Comparison of ENCODE assay signal across 8 cellular contexts in genomic region chr10:110872145-110872983, GRCh38. TPM values are rescaled to one million over a fixed set of nuclear protein-coding genes. Genes with fewer than 3 reads are reported as not detected.
DNase-seq lines count a peak whose midpoint lies in the region; ATAC-seq and TF ChIP-seq lines count a peak whose summit lies in the region.

No MANE protein-coding gene starts in this region.

- H3K27ac Mint-ChIP-seq in glutamatergic neuron (ENCODE audit: unreplicated experiment) = peak overlapping the region; percentile 78

- peaks cover 33% of the 10 kb centered on the region for H3K4me1 ChIP-seq in DND-41 (ENCODE audit: insufficient read depth, low read length)
- H3K4me1 ChIP-seq in osteoblast (ENCODE audit: insufficient read depth, low read length) = peaks cover 24% of the 10 kb centered on the region
- peaks cover 0 to 42% (median 10%) of the 10 kb centered on the region in 4 donors for H3K4me1 ChIP-seq in tibial artery

- peak overlapping the region; percentile 88 for H3K4me3 Mint-ChIP-seq in glutamatergic neuron (ENCODE audit: unreplicated experiment)

- H3K9me3 ChIP-seq in DND-41 (ENCODE audit: insufficient read depth, low read length, severe bottlenecking) (no peaks in the 10 kb centered on the region), SK-N-MC (ENCODE audit: low read depth, low read length) (no peaks in the 10 kb centered on the region), osteoblast (ENCODE audit: low read depth, low read length) (no peaks in the 10 kb centered on the region), tibial artery (no peaks in the 10 kb centered on the region)

- peaks cover 12% of the 10 kb centered on the region for H3K27me3 Mint-ChIP-seq in glutamatergic neuron (ENCODE audit: unreplicated experiment)

- H3K79me2 ChIP-seq in DND-41 (ENCODE audit: insufficient read depth, low read length) = peaks cover 40% of the 10 kb centered on the region
- peaks cover 50% of the 10 kb centered on the region for H3K79me2 ChIP-seq in osteoblast (ENCODE audit: insufficient read depth, low read length)

- no peaks in the 10 kb centered on the region for H3K27me3 ChIP-seq in DND-41 (ENCODE audit: insufficient read depth, low read length, poor library complexity)
- H3K27me3 ChIP-seq in osteoblast (ENCODE audit: insufficient read depth, low read length) = no peaks in the 10 kb centered on the region
- no peaks in the 10 kb centered on the region for H3K27me3 ChIP-seq in tibial artery

- peak overlapping the region; percentile 99 for H3K27ac ChIP-seq in DND-41 (ENCODE audit: low read length)
- peak overlapping the region; percentile 81 for H3K27ac ChIP-seq in SK-N-MC
- H3K27ac ChIP-seq in osteoblast (ENCODE audit: low read depth, low read length) = peak overlapping the region; percentile 95
- H3K27ac ChIP-seq in tibial artery = peak overlapping the region; percentile 100

- peaks cover 26% of the 10 kb centered on the region for H3K4me1 Mint-ChIP-seq in glutamatergic neuron (ENCODE audit: low read depth, unreplicated experiment)

- ATAC-seq in DND-41 (ENCODE audit: insufficient read depth, low read depth) = peak; percentile 79
- peak; percentile 38 for ATAC-seq in GM21737 (IDR thresholded peaks at IDR 0.05; ENCODE audit: unreplicated experiment)

- H3K4me3 ChIP-seq in DND-41 (ENCODE audit: low read depth in 1 of 2, low read length in 2 of 2) (peak overlapping the region; percentile 79 to 81), SK-N-MC (peak overlapping the region; percentile 83), osteoblast (ENCODE audit: insufficient read depth, low read length) (peak overlapping the region; percentile 88), tibial artery (peak overlapping the region; percentile 98 to 99)

- peak overlapping the region; percentile 61 for H2AFZ ChIP-seq in DND-41 (ENCODE audit: low read depth, low read length)
- H2AFZ ChIP-seq in osteoblast (ENCODE audit: low read length) = no peak overlapping the region

- H3K36me3 Mint-ChIP-seq in glutamatergic neuron (ENCODE audit: unreplicated experiment) = no peaks in the 10 kb centered on the region

- DNase-seq in DND-41 (peak; percentile 87), Kasumi-1 (lab: John Stamatoyannopoulos, UW) (peak; percentile 93), SK-N-MC (ENCODE audit: low read depth, low spot score) (no peak), glutamatergic neuron (peak; percentile 84), osteoblast (ENCODE audit: insufficient read length, low spot score, missing footprints) (peak; percentile 78), tibial artery (peak; percentile 66 to 86)
- peak; percentile 82 for DNase-seq in activated naive CD4-positive, alpha-beta T cell treated with anti-CD3 and anti-CD28 coated beads, Interleukin-2, amount 50 U/mL, for 16 hours

- intact Hi-C loops in tibial artery (cut with DNase I; ENCODE audit: low total_unique reads) = loop anchor here (5.0 kb wide), 2 partner anchors 45 to 50 kb away; partner anchors contain the start of genes BBIP1 and SHOC2

- H3K4me2 ChIP-seq in DND-41 (ENCODE audit: insufficient read depth, low read length) (peak overlapping the region; percentile 88), osteoblast (ENCODE audit: insufficient read depth, low read length) (peak overlapping the region; percentile 82)

- H3K9me3 Mint-ChIP-seq in glutamatergic neuron (ENCODE audit: unreplicated experiment) = peaks cover 15% of the 10 kb centered on the region

- H3K36me3 ChIP-seq in DND-41 (ENCODE audit: insufficient read depth, low read length) = peaks cover 8% of the 10 kb centered on the region
- H3K36me3 ChIP-seq in SK-N-MC (ENCODE audit: insufficient read depth, low read length) = no peaks in the 10 kb centered on the region
- H3K36me3 ChIP-seq in osteoblast (ENCODE audit: insufficient read depth, low read length) = no peaks in the 10 kb centered on the region
- peaks cover 0 to 6% (median 0%) of the 10 kb centered on the region in 3 donors for H3K36me3 ChIP-seq in tibial artery

- peak overlapping the region; percentile 86 for H3K9ac ChIP-seq in DND-41 (ENCODE audit: low read depth, low read length)
- peak overlapping the region; percentile 83 for H3K9ac ChIP-seq in SK-N-MC (ENCODE audit: insufficient read length)

- H4K20me1 ChIP-seq in DND-41 (ENCODE audit: insufficient read depth, low read length) (no peaks in the 10 kb centered on the region), osteoblast (ENCODE audit: insufficient read depth, low read length) (no peaks in the 10 kb centered on the region)

- TF ChIP-seq CTCF in DND-41 (IDR thresholded peaks at IDR 0.05; ENCODE audit: borderline replicate concordance, extremely low read depth, low read length, poor library complexity, severe bottlenecking) (peak; percentile 38), glutamatergic neuron (IDR thresholded peaks at IDR 0.05; ENCODE audit: partially characterized antibody, unreplicated experiment) (no peak), osteoblast (IDR thresholded peaks at IDR 0.05; ENCODE audit: extremely low read depth, low read depth, low read length) (peak; percentile 24), tibial artery (IDR thresholded peaks at IDR 0.05) (no peak)

RNA-seq across cellular contexts. Expression of gene PDCD4, which starts 0.6 kb away (rescaled TPM):
- total RNA-seq in glutamatergic neuron (ENCODE audit: unreplicated experiment) (149 TPM), osteoblast (63.1 and 73.8 TPM in 2 replicates)

RNA-seq across cellular contexts. Expression of gene BBIP1, which starts 46.6 kb away (rescaled TPM):
- 39.1 TPM for total RNA-seq in glutamatergic neuron (ENCODE audit: unreplicated experiment)
- 31.2 and 32.2 TPM in 2 replicates for total RNA-seq in osteoblast

RNA-seq across cellular contexts. Expression of gene SHOC2, which starts 47.0 kb away (rescaled TPM):
- total RNA-seq in glutamatergic neuron (ENCODE audit: unreplicated experiment) = 98.3 TPM
- 69.0 and 73.8 TPM in 2 replicates for total RNA-seq in osteoblast

Comparison
In these comparisons a context has a peak if more than half of its experiments do, and no peak if none do; other contexts are left out.
1. CTCF ChIP-seq: peak in DND-41 (single experiment) and osteoblast (single experiment); none in glutamatergic neuron (single experiment) and tibial artery (0 of 2).
2. Peak in every context shown above with its lines, with median percentiles within 50 percentile points of each other: H3K27ac ChIP-seq and H3K4me3 ChIP-seq.